Comparison of ENCODE assay signal across 8 cellular contexts in the genomic region with DNA sequence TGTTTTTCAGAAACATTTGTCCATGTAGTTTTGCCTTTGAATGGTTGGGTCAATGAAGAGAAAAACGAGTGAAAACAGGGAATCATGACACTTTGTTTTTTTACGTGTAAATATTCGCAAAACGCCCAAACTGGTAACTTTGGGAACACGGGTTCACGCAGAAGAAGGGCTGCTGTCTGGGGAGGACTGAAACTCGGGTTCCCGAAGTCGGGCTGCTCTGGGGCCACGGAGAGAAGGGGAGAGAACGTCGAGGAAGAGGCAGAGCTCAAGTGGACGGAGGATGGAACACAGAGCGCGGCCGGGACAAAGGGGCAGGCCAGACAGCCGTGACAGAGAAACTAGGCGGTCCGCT. TPM values are rescaled to one million over a fixed set of nuclear protein-coding genes. Genes with fewer than 3 reads are reported as not detected.
DNase-seq lines count a peak whose midpoint lies in the region; ATAC-seq, FAIRE-seq and TF ChIP-seq lines count a peak whose summit lies in the region.

No MANE protein-coding gene starts in this region.

- no peaks in the 10 kb centered on the region for H3K9me3 ChIP-seq in subcutaneous abdominal adipose tissue (ENCODE audit: control insufficient read depth in 5 of 5, low read length in 5 of 5)

- H3K36me3 ChIP-seq in subcutaneous abdominal adipose tissue (ENCODE audit: control insufficient read depth in 5 of 5, insufficient read depth in 5 of 5, low read length in 5 of 5), result peaks cover 0 to 3% (median 0%) of the 10 kb centered on the region in 5 donors

- H3K4me1 ChIP-seq in subcutaneous abdominal adipose tissue (ENCODE audit: control insufficient read depth in 5 of 5, insufficient read depth in 5 of 5, low read length in 5 of 5), result peaks cover 0 to 17% (median 13%) of the 10 kb centered on the region in 5 donors

- peak overlapping the region; percentile 95 for H3K27ac ChIP-seq in subcutaneous abdominal adipose tissue (ENCODE audit: low read depth, low read length)

- no peak for TF ChIP-seq POLR2A in GM12891 (IDR thresholded peaks at IDR 0.05; ENCODE audit: low read depth, low read length)

- no peak for TF ChIP-seq CTCF in astrocyte of the spinal cord (IDR thresholded peaks at IDR 0.05; ENCODE audit: low read depth, low read length)

- DNase-seq in DMS114 treated with DMSO at 0.1 percent for 48 hours (lab: John Stamatoyannopoulos, UW; ENCODE audit: unreplicated experiment), result peak; percentile 46
- no peak for DNase-seq in Jurkat, Clone E6-1 (ENCODE audit: low read depth, low spot score)
- no peak for DNase-seq in astrocyte of the spinal cord (ENCODE audit: low read depth, low spot score)
- DNase-seq in left colon, result peak in 1 of 2 donors; percentile 84
- no peak for DNase-seq in GM12891 (ENCODE audit: insufficient read length, low spot score)
- DNase-seq in activated effector memory CD4-positive, alpha-beta T cell treated with Interleukin-2 at 50 U/mL for 16 hours, result no peak

- peak overlapping the region; percentile 82 for H3K4me3 ChIP-seq in Jurkat, Clone E6-1 (ENCODE audit: low read length)
- peak overlapping the region; percentile 63 for H3K4me3 ChIP-seq in astrocyte of the spinal cord (ENCODE audit: low read depth, low read length)
- H3K4me3 ChIP-seq in subcutaneous abdominal adipose tissue (ENCODE audit: low read depth in 1 of 5, low read length in 5 of 5), result peak overlapping the region; percentile 67 to 84 (median 76)

- H3K27me3 ChIP-seq in subcutaneous abdominal adipose tissue (ENCODE audit: control insufficient read depth in 5 of 5, insufficient read depth in 4 of 5, low read length in 5 of 5), result peaks cover 0 to 2% (median 0%) of the 10 kb centered on the region in 5 donors

- intact Hi-C loops in left colon (cut with DNase I, micrococcal nuclease), result loop anchor here in 1 of 2 donors (10.0 kb wide), 1 partner anchor 306 kb away; no protein-coding TSS in a partner anchor

- peak; percentile 10 for ATAC-seq in GM21360 (IDR thresholded peaks at IDR 0.05; ENCODE audit: unreplicated experiment)
- peak; percentile 66 for ATAC-seq in left colon

- in situ Hi-C loops in astrocyte of the spinal cord (cut with HindIII; ENCODE audit: low sequenced_read_pairs), result no loop called here

- FAIRE-seq in GM12891 (lab: Jason Lieb, UNC), result no peak

- H3K9ac ChIP-seq in subcutaneous abdominal adipose tissue (ENCODE audit: low read length in 5 of 5), result peak overlapping the region; percentile 78 to 94 (median 87)

TF ChIP-seq in GM12891, 5 proteins besides CTCF, POLR2A, EP300 and RAD21:
- TF ChIP-seq PAX5 (IDR thresholded peaks at IDR 0.05; ENCODE audit: insufficient read depth, low read length, severe bottlenecking) (no peak), SPI1 (IDR thresholded peaks at IDR 0.05; ENCODE audit: low read depth, low read length) (no peak), POU2F2 (IDR thresholded peaks at IDR 0.05; ENCODE audit: low read depth, low read length) (no peak), TAF1 (IDR thresholded peaks at IDR 0.05; ENCODE audit: low read depth, low read length) (no peak), POLR2AphosphoS5 (IDR thresholded peaks at IDR 0.05; ENCODE audit: low read depth, low read length) (no peak)
TF ChIP-seq in GM12891: peak in this region for 0.

RNA-seq across cellular contexts. Expression of a gene that starts 0.5 kb away (rescaled TPM):
- 7.4 TPM for polyA plus RNA-seq in Jurkat, Clone E6-1 (2012; ENCODE audit: insufficient read depth, insufficient read length)
- 10 to 100 TPM; 17.1 to 26.3 TPM for total RNA-seq in left colon
- 4.1 TPM for polyA plus RNA-seq in GM12891 (2012; ENCODE audit: low read depth, missing spikeins)

RNA-seq across cellular contexts. Expression of a gene that starts 43.0 kb away (rescaled TPM):
- 15.1 TPM for polyA plus RNA-seq in Jurkat, Clone E6-1 (2012; ENCODE audit: insufficient read depth, insufficient read length)
- 100 to 1,000 TPM in 1 of 2 donors, 10 to 100 TPM in 1; 84.1 to 170 TPM for total RNA-seq in left colon
- polyA plus RNA-seq in GM12891 (2012; ENCODE audit: low read depth, missing spikeins), result 3.1 TPM
